1 cellular context compared by ENCODE assay signal in genomic region chr3:136861890-136862610, GRCh38.
A peak's percentile ranks its signal among the peaks of the same experiment; 100 is the strongest.
TF ChIP-seq lines count a peak whose summit lies in the region.

Gene NCK1 (plus strand): TSS chr3:136862208. CDS start chr3:136928002, 65,794 bp downstream.

TF ChIP-seq in HepG2, 621 proteins besides CTCF, POLR2A, EP300 and RAD21 (continued from another document and continues in another):
- TF ChIP-seq CCAR2 (optimal IDR thresholded peaks at IDR 0.05; ENCODE audit: low read depth, low read length) (no peak), ZBTB42 (CRISPR knock-in tag; IDR thresholded peaks at IDR 0.05) (peak; percentile 54; the same call in 1 of the 2 replicates), POGK (CRISPR knock-in tag; conservative IDR thresholded peaks at IDR 0.05) (peak; percentile 85), NKX3-1 (CRISPR knock-in tag; IDR thresholded peaks at IDR 0.05) (peak; percentile 68; the same call in 1 of the 2 replicates), U2AF2 (IDR thresholded peaks at IDR 0.05; ENCODE audit: low read depth, low read length) (no peak), FOSL1 (CRISPR knock-in tag; IDR thresholded peaks at IDR 0.05; ENCODE audit: borderline replicate concordance) (no peak), DBP (CRISPR knock-in tag; IDR thresholded peaks at IDR 0.05; ENCODE audit: not compliant biosample characterization) (no peak), MAZ (IDR thresholded peaks at IDR 0.05; ENCODE audit: borderline replicate concordance, low read depth, low read length) (no peak), MAZ (CRISPR knock-in tag; IDR thresholded peaks at IDR 0.05; ENCODE audit: low read depth) (peak; percentile 98), ZNF772 (CRISPR knock-in tag; IDR thresholded peaks at IDR 0.05) (no peak; the same call in 1 of the 2 replicates), ZNF530 (CRISPR knock-in tag; IDR thresholded peaks at IDR 0.05; ENCODE audit: low read depth) (no peak), TFAP4 (IDR thresholded peaks at IDR 0.05; ENCODE audit: borderline replicate concordance, low read depth) (no peak), ZNF3 (CRISPR knock-in tag; IDR thresholded peaks at IDR 0.05) (no peak), AHDC1 (CRISPR knock-in tag; IDR thresholded peaks at IDR 0.05; ENCODE audit: borderline replicate concordance) (peak; percentile 70), EED (CRISPR knock-in tag; IDR thresholded peaks at IDR 0.05) (peak; percentile 94), ZSCAN25 (CRISPR knock-in tag; IDR thresholded peaks at IDR 0.05) (peak; percentile 63), ZNF639 (CRISPR knock-in tag; conservative IDR thresholded peaks at IDR 0.05) (peak; percentile 54; the same call in 1 of the 2 replicates), KLF6 (CRISPR knock-in tag; IDR thresholded peaks at IDR 0.05) (peak; percentile 80; the same call in 1 of the 2 replicates), ZNF12 (CRISPR knock-in tag; IDR thresholded peaks at IDR 0.05) (no peak), ASH2L (IDR thresholded peaks at IDR 0.05; ENCODE audit: insufficient read length, low read depth, low read length) (peak; percentile 95), ZNF317 (CRISPR knock-in tag; IDR thresholded peaks at IDR 0.05) (peak; percentile 58; the same call in 1 of the 2 replicates), NPAS2 (CRISPR knock-in tag; IDR thresholded peaks at IDR 0.05; ENCODE audit: borderline replicate concordance) (no peak), ATF7 (IDR thresholded peaks at IDR 0.05) (no peak), ATF7 (CRISPR knock-in tag; IDR thresholded peaks at IDR 0.05) (0 out of 2 replicates have a peak, but pooled peaks have one; percentile 36), ZFP36L2 (CRISPR knock-in tag; IDR thresholded peaks at IDR 0.05) (no peak; the same call in 1 of the 2 replicates), MATR3 (CRISPR knock-in tag; IDR thresholded peaks at IDR 0.05) (no peak), RAD51 (IDR thresholded peaks at IDR 0.05; ENCODE audit: borderline replicate concordance) (no peak), ZFP37 (CRISPR knock-in tag; IDR thresholded peaks at IDR 0.05; ENCODE audit: borderline replicate concordance) (peak; percentile 18; the same call in 1 of the 2 replicates), RNF2 (conservative IDR thresholded peaks at IDR 0.05; ENCODE audit: low read depth) (peak; percentile 63), SOX5 (CRISPR knock-in tag; IDR thresholded peaks at IDR 0.05; ENCODE audit: borderline replicate concordance) (no peak), MZF1 (CRISPR knock-in tag; IDR thresholded peaks at IDR 0.05; ENCODE audit: borderline replicate concordance) (no peak), ZBTB21 (CRISPR knock-in tag; IDR thresholded peaks at IDR 0.05) (no peak), ZNF263 (CRISPR knock-in tag; IDR thresholded peaks at IDR 0.05) (no peak; the same call in 1 of the 2 replicates), ZNF503 (CRISPR knock-in tag; IDR thresholded peaks at IDR 0.05) (peak; percentile 41; the same call in 1 of the 2 replicates), ZNF609 (CRISPR knock-in tag; IDR thresholded peaks at IDR 0.05; ENCODE audit: borderline replicate concordance) (peak; percentile 40; the same call in 1 of the 2 replicates), ZNF674 (CRISPR knock-in tag; IDR thresholded peaks at IDR 0.05; ENCODE audit: low read depth) (peak; percentile 16; the same call in 1 of the 2 replicates), ZNF747 (CRISPR knock-in tag; IDR thresholded peaks at IDR 0.05; ENCODE audit: borderline replicate concordance) (peak; percentile 97), ATF6 (CRISPR knock-in tag; conservative IDR thresholded peaks at IDR 0.05) (no peak; the same call in 1 of the 2 replicates), ZNF83 (CRISPR knock-in tag; IDR thresholded peaks at IDR 0.05; ENCODE audit: borderline replicate concordance) (no peak; the same call in 1 of the 2 replicates)
